In genomic region chr15:81108427-81108826, GRCh38 we compare ENCODE assay signal across 1 cellular context.
TF ChIP-seq lines count a peak whose summit lies in the region.

No MANE protein-coding gene starts in this region.

TF ChIP-seq in HCT116, 20 proteins besides CTCF, POLR2A, EP300 and RAD21 (continued from another document):
- TF ChIP-seq MAX (IDR thresholded peaks at IDR 0.05) (no peak), SIN3A (IDR thresholded peaks at IDR 0.05; ENCODE audit: low read depth) (no peak), REST (IDR thresholded peaks at IDR 0.05; ENCODE audit: low read depth) (no peak), YY1 (IDR thresholded peaks at IDR 0.05; ENCODE audit: extremely low read depth, insufficient replicate concordance, low read depth, low read length) (no peak), SP1 (IDR thresholded peaks at IDR 0.05; ENCODE audit: low read depth) (no peak), ZFX (IDR thresholded peaks at IDR 0.05) (no peak), ATF3 (IDR thresholded peaks at IDR 0.05) (no peak), ZNF274 (IDR thresholded peaks at IDR 0.05; ENCODE audit: low read depth, low read length) (no peak)
